ENCODE assay signal across 14 cellular contexts in genomic region chr14:54216827-54217226, GRCh38.
DNase-seq lines count a peak whose midpoint lies in the region; ATAC-seq, FAIRE-seq and TF ChIP-seq lines count a peak whose summit lies in the region.
"Had no signal": no experiment of that assay in that cellular context is flagged by ENCODE, and none has a peak within 500 bp of the region (broad histone marks: within the 10 kb centered on the region; RNA-seq: fewer than 3 reads in every experiment).

No MANE protein-coding gene starts in this region.

- H3K4me3 ChIP-seq in GM12865 (ENCODE audit: low read depth, low read length) (no peak overlapping the region), H1 (ENCODE audit: extremely low read depth in 1 of 4, insufficient read depth in 2 of 4, low read depth in 3 of 4, low read length in 4 of 4) (no peak overlapping the region), aorta (ENCODE audit: low read length in 2 of 2) (no peak overlapping the region)
- H3K4me3 ChIP-seq in Jurkat, Clone E6-1 (ENCODE audit: low read length), result no peak overlapping the region

- no peak overlapping the region for H2AK5ac ChIP-seq in H1 (ENCODE audit: low read depth, low read length)

- no peak overlapping the region for H2BK20ac ChIP-seq in H1 (ENCODE audit: low read length)

- no peak overlapping the region for H4K91ac ChIP-seq in H1 (replicated peaks; ENCODE audit: insufficient read length, low read length)

- H3K23me2 ChIP-seq in H1 (ENCODE audit: low read depth, low read length), result peaks cover 11% of the 10 kb centered on the region; the same call in 1 of the 2 replicates

- no peaks in the 10 kb centered on the region for H4K20me1 ChIP-seq in H1 (replicated peaks in 1 of 2; ENCODE audit: control insufficient read depth in 1 of 2, insufficient read depth in 2 of 2, low read length in 2 of 2)

- no peak overlapping the region for H3K27ac ChIP-seq in H1 (ENCODE audit: low read depth, low read length)
- H3K27ac ChIP-seq in aorta (ENCODE audit: low read depth in 1 of 2, low read length in 2 of 2), result no peak overlapping the region
- H3K27ac ChIP-seq: C4-2B had no signal

- CTCF ChIA-PET in H1 (lab: Charles Lee; ENCODE audit: partially characterized antibody), result no interaction called here

- H3K4me2 ChIP-seq in H1 (ENCODE audit: insufficient read depth in 1 of 2, low read depth in 2 of 2, low read length in 2 of 2), result no peak overlapping the region

- H2AFZ ChIP-seq in H1 (ENCODE audit: low read length), result no peak overlapping the region

- H3K36me3 ChIP-seq in H1 (ENCODE audit: control insufficient read depth in 2 of 4, insufficient read depth in 4 of 4, low read length in 3 of 4), result no peaks in the 10 kb centered on the region
- no peaks in the 10 kb centered on the region for H3K36me3 ChIP-seq in aorta (ENCODE audit: control insufficient read depth in 1 of 2, insufficient read depth in 2 of 2, low read length in 1 of 2)

- peaks cover 0 to 12% (median 10%) of the 10 kb centered on the region in 4 experiments; a peak in 6 of 7 replicates for H3K4me1 ChIP-seq in H1 (replicated peaks in 1 of 4; ENCODE audit: control insufficient read depth in 3 of 4, insufficient read depth in 4 of 4, low read length in 3 of 4)
- no peaks in the 10 kb centered on the region for H3K4me1 ChIP-seq in aorta (ENCODE audit: control insufficient read depth in 1 of 2, insufficient read depth in 2 of 2, low read length in 2 of 2)

- no peak overlapping the region for H3K18ac ChIP-seq in H1 (ENCODE audit: extremely low read depth, low read length)

- peaks cover 16 to 37% (median 29%) of the 10 kb centered on the region in 4 experiments for H3K27me3 ChIP-seq in H1 (replicated peaks in 1 of 4; ENCODE audit: control insufficient read depth in 3 of 4, extremely low read depth in 1 of 4, insufficient read depth in 3 of 4, low read length in 3 of 4)
- H3K27me3 ChIP-seq in aorta (ENCODE audit: control insufficient read depth in 1 of 2, insufficient read depth in 2 of 2, low read length in 1 of 2), result no peaks in the 10 kb centered on the region

- TF ChIP-seq EP300 in H1 (IDR thresholded peaks at IDR 0.05; ENCODE audit: borderline replicate concordance in 1 of 2, low read depth in 2 of 2, low read length in 2 of 2), result no peak

- H4K8ac ChIP-seq in H1 (ENCODE audit: extremely low read depth, insufficient read depth, low read length), result no peak overlapping the region

- intact Hi-C loops in aorta (cut with DNase I), result no loop called here
- intact Hi-C loops in left ventricle myocardium superior (cut with micrococcal nuclease), result no loop called here

- H3K9me3 ChIP-seq in H1 (ENCODE audit: insufficient read depth in 2 of 2, low read depth in 1 of 2, low read length in 1 of 2), result no peaks in the 10 kb centered on the region
- H3K9me3 ChIP-seq in aorta (ENCODE audit: control insufficient read depth, low read length), result no peaks in the 10 kb centered on the region

- POLR2A ChIA-PET in H1 (lab: Charles Lee; ENCODE audit: partially characterized antibody), result no interaction called here

- no peak overlapping the region for H4K5ac ChIP-seq in H1 (ENCODE audit: insufficient read length, low read depth, low read length)

- H3K9ac ChIP-seq in H1 (replicated peaks in 1 of 4; ENCODE audit: extremely low read depth in 1 of 4, low read depth in 3 of 4, low read length in 3 of 4), result no peak overlapping the region

- no peak overlapping the region for H2BK12ac ChIP-seq in H1 (ENCODE audit: low read depth, low read length)

- H3K56ac ChIP-seq in H1 (replicated peaks; ENCODE audit: insufficient read length, low read depth, low read length), result no peak overlapping the region

- FAIRE-seq in H1 (lab: Jason Lieb, UNC), result no peak
- peak; percentile 65 for FAIRE-seq in urothelium cell line (lab: Jason Lieb, UNC)
- FAIRE-seq: A204.1 had no signal

- no peak for TF ChIP-seq RAD21 in H1 (IDR thresholded peaks at IDR 0.05 in 1 of 2, conservative IDR thresholded peaks at IDR 0.05 in 1 of 2; ENCODE audit: low read depth in 2 of 2, low read length in 2 of 2)

- 87% methylated on average over 3 of the region's 3 CpGs; no CpG with 5 or more reads in 1 of the 2 experiments for WGBS in H1 (ENCODE audit: extremely low coverage in 1 of 2, insufficient coverage in 1 of 2, insufficient read length in 1 of 2, insufficient replicate concordance in 2 of 2, low coverage in 1 of 2, low lambda C conversion rate in 2 of 2, missing lambda C conversion rate in 1 of 2), 2 experiments
- WGBS in aorta, 2 donors, result 89 to 93% methylated on average over 3 of the region's 3 CpGs

- no peaks in the 10 kb centered on the region for H3K79me2 ChIP-seq in H1 (ENCODE audit: control insufficient read depth in 1 of 2, insufficient read depth in 2 of 2, low read length in 2 of 2)

- ATAC-seq in aorta (ENCODE audit: low FRiP score), result no peak
- ATAC-seq in left ventricle myocardium superior, result no peak

- no peak overlapping the region for H3K23ac ChIP-seq in H1 (ENCODE audit: insufficient read length)

- no peaks in the 10 kb centered on the region for H3K79me1 ChIP-seq in H1 (ENCODE audit: low read depth, low read length)

- H3K14ac ChIP-seq in H1 (ENCODE audit: insufficient read length), result no peak overlapping the region

- H2BK5ac ChIP-seq in H1 (ENCODE audit: low read depth, low read length), result no peak overlapping the region

- TF ChIP-seq CTCF in GM12865 (IDR thresholded peaks at IDR 0.05; ENCODE audit: insufficient read depth, low read depth, low read length, missing control alignments) (no peak), H1 (IDR thresholded peaks at IDR 0.05; ENCODE audit: control extremely low read depth in 1 of 3, insufficient read depth in 1 of 3, low read depth in 1 of 3, low read length in 3 of 3) (no peak)

- H2BK120ac ChIP-seq in H1 (replicated peaks; ENCODE audit: low read depth, low read length), result no peak overlapping the region

- no peak for TF ChIP-seq POLR2A in H1 (IDR thresholded peaks at IDR 0.05; ENCODE audit: control extremely low read depth in 1 of 2, low read depth in 2 of 2, low read length in 2 of 2)

- DNase-seq in GM12865 (ENCODE audit: low read depth), result peak; percentile 7
- peak; percentile 55 for DNase-seq in Jurkat, Clone E6-1 (ENCODE audit: low read depth, low spot score)
- DNase-seq in H1 (ENCODE audit: low read depth in 1 of 2, low spot score in 2 of 2), result no peak
- DNase-seq in urothelium cell line (ENCODE audit: low spot score), result no peak
- DNase-seq in aorta, result no peak
- no peak for DNase-seq in left ventricle myocardium superior
- DNase-seq in stimulated activated CD4-positive, alpha-beta T cell treated with anti-CD3 and anti-CD28 coated beads, Interleukin-4, amount 100 ng/mL, for 24 hours, result no peak
- DNase-seq: CD4-positive, alpha-beta memory T cell; DMS79; GDM1; HCEC 1CT; HFFc6 had no signal

- no peak overlapping the region for H2BK15ac ChIP-seq in H1 (ENCODE audit: low read length)

- H3K4ac ChIP-seq in H1 (replicated peaks; ENCODE audit: insufficient read length, low read depth, low read length), result no peak overlapping the region

TF ChIP-seq in H1, 55 proteins besides CTCF, POLR2A, EP300 and RAD21:
- TF ChIP-seq MAFK (IDR thresholded peaks at IDR 0.05; ENCODE audit: low read depth, low read length), result no peak
- no peak for TF ChIP-seq E2F6 (IDR thresholded peaks at IDR 0.05)
- peak; percentile 15; the same call in 1 of the 2 replicates for TF ChIP-seq USF2 (IDR thresholded peaks at IDR 0.05; ENCODE audit: low read length)
- no peak for TF ChIP-seq GTF2F1 (IDR thresholded peaks at IDR 0.05; ENCODE audit: borderline replicate concordance, low read depth, low read length)
TF ChIP-seq in H1: peak in this region for 1.

Comparison
In these comparisons a context has a peak if more than half of its experiments do, and no peak if none do; other contexts are left out.
1. DNase-seq: peak in GM12865 (single experiment) and Jurkat, Clone E6-1 (single experiment); none in H1 (0 of 2), urothelium cell line (single experiment), aorta (0 of 2), left ventricle myocardium superior (single experiment) and stimulated activated CD4-positive, alpha-beta T cell treated with anti-CD3 and anti-CD28 coated beads, Interleukin-4, amount 100 ng/mL, for 24 hours (single experiment).